Comparison of ENCODE assay signal across 8 cellular contexts in genomic region chr22:42396621-42397331, GRCh38. TPM values are rescaled to one million over a fixed set of nuclear protein-coding genes. Genes with fewer than 3 reads are reported as not detected.
DNase-seq lines count a peak whose midpoint lies in the region; ATAC-seq and TF ChIP-seq lines count a peak whose summit lies in the region.
"Had no signal": no experiment of that assay in that cellular context is flagged by ENCODE, and none has a peak within 500 bp of the region (broad histone marks: within the 10 kb centered on the region; RNA-seq: fewer than 3 reads in every experiment).

No MANE protein-coding gene starts in this region.

- peaks cover 17% of the 10 kb centered on the region for H3K4me1 ChIP-seq in OCI-LY3 (ENCODE audit: low read length)

- H3K9ac ChIP-seq in OCI-LY3 (ENCODE audit: low read length), result peak overlapping the region; percentile 0; the same call in 1 of the 2 replicates

- peaks cover 7% of the 10 kb centered on the region for H3K9me3 Mint-ChIP-seq in glutamatergic neuron (ENCODE audit: unreplicated experiment)
- H3K9me3 Mint-ChIP-seq in stimulated activated memory B cell treated with anti-CD40 and anti-IgM and Interleukin-4, amounts not matched to agents 10 μg/mL and 1 μg/mL and 100 μg/mL, for 72 hours, result no peaks in the 10 kb centered on the region

- H3K27me3 Mint-ChIP-seq in glutamatergic neuron (ENCODE audit: unreplicated experiment), result peaks cover 10% of the 10 kb centered on the region
- H3K27me3 Mint-ChIP-seq in stimulated activated memory B cell treated with anti-CD40 and anti-IgM and Interleukin-4, amounts not matched to agents 10 μg/mL and 1 μg/mL and 100 μg/mL, for 72 hours, result no peaks in the 10 kb centered on the region

- DNase-seq in GM19240 (ENCODE audit: insufficient read length, low spot score) (peak; percentile 23), glutamatergic neuron (no peak), NCI-H1092 (lab: John Stamatoyannopoulos, UW) (no peak)
- DNase-seq in activated CD4-positive, alpha-beta T cell treated with anti-CD3 and anti-CD28 coated beads for 1 hour, result no peak
- DNase-seq: NCI-H187 treated with DMSO at 0.1 percent for 48 hours had no signal

- peaks cover 17% of the 10 kb centered on the region for H3K4me1 Mint-ChIP-seq in glutamatergic neuron (ENCODE audit: low read depth, unreplicated experiment)
- peaks cover 56% of the 10 kb centered on the region for H3K4me1 Mint-ChIP-seq in stimulated activated memory B cell treated with anti-CD40 and anti-IgM and Interleukin-4, amounts not matched to agents 10 μg/mL and 1 μg/mL and 100 μg/mL, for 72 hours

- H2AFZ ChIP-seq in OCI-LY3 (ENCODE audit: low read depth, low read length), result peak overlapping the region; percentile 53

- TF ChIP-seq CTCF in OCI-LY3 (IDR thresholded peaks at IDR 0.05; ENCODE audit: low read depth, low read length) (peak; percentile 58), glutamatergic neuron (IDR thresholded peaks at IDR 0.05; ENCODE audit: partially characterized antibody, unreplicated experiment) (no peak)

- H3K79me2 ChIP-seq in OCI-LY3 (ENCODE audit: low read length), result no peaks in the 10 kb centered on the region

- H3K4me2 ChIP-seq in OCI-LY3 (ENCODE audit: low read length), result peak overlapping the region; percentile 89

- no peaks in the 10 kb centered on the region for H4K20me1 ChIP-seq in OCI-LY3 (ENCODE audit: insufficient read depth, low read length)

- H3K27ac ChIP-seq in OCI-LY3 (ENCODE audit: low read length), result no peak overlapping the region

- ATAC-seq in stimulated activated memory B cell treated with anti-CD40 and anti-IgM and Interleukin-4, amounts not matched to agents 10 μg/mL and 1 μg/mL and 100 μg/mL, for 72 hours, result peak; percentile 84
- no peak for ATAC-seq in HG03469 (IDR thresholded peaks at IDR 0.05; ENCODE audit: unreplicated experiment)

- H3K27ac Mint-ChIP-seq in glutamatergic neuron (ENCODE audit: unreplicated experiment), result peak overlapping the region; percentile 43
- H3K27ac Mint-ChIP-seq in stimulated activated memory B cell treated with anti-CD40 and anti-IgM and Interleukin-4, amounts not matched to agents 10 μg/mL and 1 μg/mL and 100 μg/mL, for 72 hours, result peak overlapping the region; percentile 88

- no peaks in the 10 kb centered on the region for H3K36me3 Mint-ChIP-seq in glutamatergic neuron (ENCODE audit: unreplicated experiment)
- no peaks in the 10 kb centered on the region for H3K36me3 Mint-ChIP-seq in stimulated activated memory B cell treated with anti-CD40 and anti-IgM and Interleukin-4, amounts not matched to agents 10 μg/mL and 1 μg/mL and 100 μg/mL, for 72 hours

- H3K36me3 ChIP-seq in OCI-LY3 (replicated peaks; ENCODE audit: low read depth, low read length), result no peaks in the 10 kb centered on the region

- H3K27me3 ChIP-seq in OCI-LY3 (ENCODE audit: low read depth, low read length), result peaks cover 21% of the 10 kb centered on the region

- peak overlapping the region; percentile 52 for H3K4me3 Mint-ChIP-seq in glutamatergic neuron (ENCODE audit: unreplicated experiment)
- peak overlapping the region; percentile 82 for H3K4me3 Mint-ChIP-seq in stimulated activated memory B cell treated with anti-CD40 and anti-IgM and Interleukin-4, amounts not matched to agents 10 μg/mL and 1 μg/mL and 100 μg/mL, for 72 hours

- H3K9me3 ChIP-seq in OCI-LY3 (ENCODE audit: insufficient read depth, low read length), result no peaks in the 10 kb centered on the region

- peak overlapping the region; percentile 68 for H3K4me3 ChIP-seq in OCI-LY3 (ENCODE audit: low read length)

RNA-seq across cellular contexts. Expression of gene NFAM1, which starts 35.4 kb away (rescaled TPM):
- 0.91 TPM for total RNA-seq in glutamatergic neuron (ENCODE audit: unreplicated experiment)
